23 cellular contexts compared by ENCODE assay signal in genomic region chr6:156879235-156879995, GRCh38.
DNase-seq lines count a peak whose midpoint lies in the region; ATAC-seq and TF ChIP-seq lines count a peak whose summit lies in the region.
"Had no signal": no experiment of that assay in that cellular context is flagged by ENCODE, and none has a peak within 500 bp of the region (broad histone marks: within the 10 kb centered on the region; RNA-seq: fewer than 3 reads in every experiment).

No MANE protein-coding gene starts in this region.

- H3K36me3 Mint-ChIP-seq in WTC11, result no peaks in the 10 kb centered on the region

- ATAC-seq in WTC11 (no peak), HG02798 (IDR thresholded peaks at IDR 0.05; ENCODE audit: poor library complexity, unreplicated experiment) (no peak)
- ATAC-seq: activated CD8-positive, alpha-beta T cell treated with anti-CD3 and anti-CD28 coated beads for 36 hours; body of pancreas; gastroesophageal sphincter had no signal

- H3K9me3 Mint-ChIP-seq in WTC11, result no peaks in the 10 kb centered on the region
- H3K9me3 Mint-ChIP-seq: activated CD8-positive, alpha-beta T cell treated with anti-CD3 and anti-CD28 coated beads for 36 hours; CD8-positive, alpha-beta memory T cell had no signal

- H3K4me3 Mint-ChIP-seq in WTC11, result no peak overlapping the region
- H3K4me3 Mint-ChIP-seq: activated CD8-positive, alpha-beta T cell treated with anti-CD3 and anti-CD28 coated beads for 36 hours; CD8-positive, alpha-beta memory T cell had no signal

- peak overlapping the region; percentile 54 for H3K27ac Mint-ChIP-seq in WTC11
- H3K27ac Mint-ChIP-seq: activated CD8-positive, alpha-beta T cell treated with anti-CD3 and anti-CD28 coated beads for 36 hours had no signal

- H3K27me3 Mint-ChIP-seq in WTC11 (ENCODE audit: low read depth), result no peaks in the 10 kb centered on the region
- H3K27me3 Mint-ChIP-seq: activated CD8-positive, alpha-beta T cell treated with anti-CD3 and anti-CD28 coated beads for 36 hours; CD8-positive, alpha-beta memory T cell had no signal

- CTCF ChIA-PET in WTC11 (lab: Charles Lee), result interaction anchor here (1.1 kb wide), 1 partner anchor 307 kb away, joined by 3 read pairs; no protein-coding TSS in a partner anchor

- POLR2A ChIA-PET in WTC11 (lab: Charles Lee), result no interaction called here

- no peak for TF ChIP-seq CTCF in WTC11 (IDR thresholded peaks at IDR 0.05)

- H3K4me1 Mint-ChIP-seq in WTC11, result peaks cover 72% of the 10 kb centered on the region

- DNase-seq in NCI-H2171 treated with DMSO at 0.1 percent for 48 hours (lab: John Stamatoyannopoulos, UW) (peak; percentile 30), NCI-H2171 (lab: John Stamatoyannopoulos, UW) (no peak), WTC11 (ENCODE audit: low spot score) (no peak), left kidney (ENCODE audit: low read depth, low spot score) (peak; percentile 51), epidermal melanocyte (ENCODE audit: insufficient read length, low spot score) (no peak), NCI-H82 (lab: John Stamatoyannopoulos, UW) (no peak)
- no peak for DNase-seq in stimulated activated naive CD4-positive, alpha-beta T cell (lab: John Stamatoyannopoulos, UW)
- DNase-seq: activated CD4-positive, CD25-positive, alpha-beta regulatory T cell treated with anti-CD3 and anti-CD28 coated beads, Interleukin-2, amount 50 U/mL, for 72 hours; activated CD8-positive, alpha-beta T cell treated with anti-CD3 and anti-CD28 coated beads for 36 hours; activated effector memory CD4-positive, alpha-beta T cell treated with anti-CD3 and anti-CD28 coated beads, Interleukin-2, amount 50 U/mL, for 16 hours; activated T-cell treated with anti-CD3 and anti-CD28 coated beads for 4 hours; AML-193; body of pancreas; CD8-positive, alpha-beta memory T cell; GM23248; KBM-7; NCI-H1436 treated with DMSO at 0.1 percent for 48 hours; NCI-H345; OCI-M1; SHP77; upper lobe of left lung had no signal

TF ChIP-seq in WTC11, 78 proteins besides CTCF, POLR2A, EP300 and RAD21:
- TF ChIP-seq, protein P1, sequence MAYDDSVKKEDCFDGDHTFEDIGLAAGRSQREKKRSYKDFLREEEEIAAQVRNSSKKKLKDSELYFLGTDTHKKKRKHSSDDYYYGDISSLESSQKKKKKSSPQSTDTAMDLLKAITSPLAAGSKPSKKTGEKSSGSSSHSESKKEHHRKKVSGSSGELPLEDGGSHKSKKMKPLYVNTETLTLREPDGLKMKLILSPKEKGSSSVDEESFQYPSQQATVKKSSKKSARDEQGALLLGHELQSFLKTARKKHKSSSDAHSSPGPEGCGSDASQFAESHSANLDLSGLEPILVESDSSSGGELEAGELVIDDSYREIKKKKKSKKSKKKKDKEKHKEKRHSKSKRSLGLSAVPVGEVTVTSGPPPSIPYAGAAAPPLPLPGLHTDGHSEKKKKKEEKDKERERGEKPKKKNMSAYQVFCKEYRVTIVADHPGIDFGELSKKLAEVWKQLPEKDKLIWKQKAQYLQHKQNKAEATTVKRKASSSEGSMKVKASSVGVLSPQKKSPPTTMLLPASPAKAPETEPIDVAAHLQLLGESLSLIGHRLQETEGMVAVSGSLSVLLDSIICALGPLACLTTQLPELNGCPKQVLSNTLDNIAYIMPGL (CRISPR knock-in tag; IDR thresholded peaks at IDR 0.05), result no peak
- TF ChIP-seq, protein P2, sequence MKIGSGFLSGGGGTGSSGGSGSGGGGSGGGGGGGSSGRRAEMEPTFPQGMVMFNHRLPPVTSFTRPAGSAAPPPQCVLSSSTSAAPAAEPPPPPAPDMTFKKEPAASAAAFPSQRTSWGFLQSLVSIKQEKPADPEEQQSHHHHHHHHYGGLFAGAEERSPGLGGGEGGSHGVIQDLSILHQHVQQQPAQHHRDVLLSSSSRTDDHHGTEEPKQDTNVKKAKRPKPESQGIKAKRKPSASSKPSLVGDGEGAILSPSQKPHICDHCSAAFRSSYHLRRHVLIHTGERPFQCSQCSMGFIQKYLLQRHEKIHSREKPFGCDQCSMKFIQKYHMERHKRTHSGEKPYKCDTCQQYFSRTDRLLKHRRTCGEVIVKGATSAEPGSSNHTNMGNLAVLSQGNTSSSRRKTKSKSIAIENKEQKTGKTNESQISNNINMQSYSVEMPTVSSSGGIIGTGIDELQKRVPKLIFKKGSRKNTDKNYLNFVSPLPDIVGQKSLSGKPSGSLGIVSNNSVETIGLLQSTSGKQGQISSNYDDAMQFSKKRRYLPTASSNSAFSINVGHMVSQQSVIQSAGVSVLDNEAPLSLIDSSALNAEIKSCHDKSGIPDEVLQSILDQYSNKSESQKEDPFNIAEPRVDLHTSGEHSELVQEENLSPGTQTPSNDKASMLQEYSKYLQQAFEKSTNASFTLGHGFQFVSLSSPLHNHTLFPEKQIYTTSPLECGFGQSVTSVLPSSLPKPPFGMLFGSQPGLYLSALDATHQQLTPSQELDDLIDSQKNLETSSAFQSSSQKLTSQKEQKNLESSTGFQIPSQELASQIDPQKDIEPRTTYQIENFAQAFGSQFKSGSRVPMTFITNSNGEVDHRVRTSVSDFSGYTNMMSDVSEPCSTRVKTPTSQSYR (CRISPR knock-in tag; IDR thresholded peaks at IDR 0.05), result no peak
- no peak for TF ChIP-seq MXD4 (CRISPR knock-in tag; IDR thresholded peaks at IDR 0.05; ENCODE audit: borderline replicate concordance)
- no peak for TF ChIP-seq TEAD1 (CRISPR knock-in tag; IDR thresholded peaks at IDR 0.05)
- no peak for TF ChIP-seq ZNF671 (CRISPR knock-in tag; IDR thresholded peaks at IDR 0.05)
- no peak for TF ChIP-seq ZBTB21 (CRISPR knock-in tag; IDR thresholded peaks at IDR 0.05; ENCODE audit: borderline replicate concordance)
- TF ChIP-seq USF2 (CRISPR knock-in tag; IDR thresholded peaks at IDR 0.05), result no peak
- no peak for TF ChIP-seq SMAD3 (CRISPR knock-in tag; IDR thresholded peaks at IDR 0.05; ENCODE audit: borderline replicate concordance)
- TF ChIP-seq, protein P3, sequence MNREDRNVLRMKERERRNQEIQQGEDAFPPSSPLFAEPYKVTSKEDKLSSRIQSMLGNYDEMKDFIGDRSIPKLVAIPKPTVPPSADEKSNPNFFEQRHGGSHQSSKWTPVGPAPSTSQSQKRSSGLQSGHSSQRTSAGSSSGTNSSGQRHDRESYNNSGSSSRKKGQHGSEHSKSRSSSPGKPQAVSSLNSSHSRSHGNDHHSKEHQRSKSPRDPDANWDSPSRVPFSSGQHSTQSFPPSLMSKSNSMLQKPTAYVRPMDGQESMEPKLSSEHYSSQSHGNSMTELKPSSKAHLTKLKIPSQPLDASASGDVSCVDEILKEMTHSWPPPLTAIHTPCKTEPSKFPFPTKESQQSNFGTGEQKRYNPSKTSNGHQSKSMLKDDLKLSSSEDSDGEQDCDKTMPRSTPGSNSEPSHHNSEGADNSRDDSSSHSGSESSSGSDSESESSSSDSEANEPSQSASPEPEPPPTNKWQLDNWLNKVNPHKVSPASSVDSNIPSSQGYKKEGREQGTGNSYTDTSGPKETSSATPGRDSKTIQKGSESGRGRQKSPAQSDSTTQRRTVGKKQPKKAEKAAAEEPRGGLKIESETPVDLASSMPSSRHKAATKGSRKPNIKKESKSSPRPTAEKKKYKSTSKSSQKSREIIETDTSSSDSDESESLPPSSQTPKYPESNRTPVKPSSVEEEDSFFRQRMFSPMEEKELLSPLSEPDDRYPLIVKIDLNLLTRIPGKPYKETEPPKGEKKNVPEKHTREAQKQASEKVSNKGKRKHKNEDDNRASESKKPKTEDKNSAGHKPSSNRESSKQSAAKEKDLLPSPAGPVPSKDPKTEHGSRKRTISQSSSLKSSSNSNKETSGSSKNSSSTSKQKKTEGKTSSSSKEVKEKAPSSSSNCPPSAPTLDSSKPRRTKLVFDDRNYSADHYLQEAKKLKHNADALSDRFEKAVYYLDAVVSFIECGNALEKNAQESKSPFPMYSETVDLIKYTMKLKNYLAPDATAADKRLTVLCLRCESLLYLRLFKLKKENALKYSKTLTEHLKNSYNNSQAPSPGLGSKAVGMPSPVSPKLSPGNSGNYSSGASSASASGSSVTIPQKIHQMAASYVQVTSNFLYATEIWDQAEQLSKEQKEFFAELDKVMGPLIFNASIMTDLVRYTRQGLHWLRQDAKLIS (CRISPR knock-in tag; IDR thresholded peaks at IDR 0.05; ENCODE audit: borderline replicate concordance), result no peak

Comparison
In these comparisons a context has a peak if more than half of its experiments do, and no peak if none do; other contexts are left out.
1. DNase-seq: peak in NCI-H2171 treated with DMSO at 0.1 percent for 48 hours (single experiment) and left kidney (single experiment); none in NCI-H2171 (single experiment), WTC11 (single experiment), epidermal melanocyte (single experiment), NCI-H82 (single experiment) and stimulated activated naive CD4-positive, alpha-beta T cell (0 of 6).